ENCODE assay signal across 10 cellular contexts in genomic region chr19:50649433-50650391, GRCh38. TPM values are rescaled to one million over a fixed set of nuclear protein-coding genes. Genes with fewer than 3 reads are reported as not detected.
DNase-seq lines count a peak whose midpoint lies in the region; ATAC-seq and TF ChIP-seq lines count a peak whose summit lies in the region.
"Had no signal": no experiment of that assay in that cellular context is flagged by ENCODE, and none has a peak within 500 bp of the region (broad histone marks: within the 10 kb centered on the region; RNA-seq: fewer than 3 reads in every experiment).

Gene C19orf81 (plus strand): TSS chr19:50649445. CDS start chr19:50649445, 0 bp downstream.

- H3K36me3 Mint-ChIP-seq in nephron progenitor cell (ENCODE audit: low read depth), result no peaks in the 10 kb centered on the region
- H3K36me3 Mint-ChIP-seq in activated T-cell treated with anti-CD3 and anti-CD28 coated beads, Interleukin-2, amount 50 U/mL, for 24 hours (ENCODE audit: low read depth), result no peaks in the 10 kb centered on the region
- H3K36me3 Mint-ChIP-seq: activated CD4-positive, alpha-beta memory T cell treated with anti-CD3 and anti-CD28 coated beads for 36 hours had no signal

- no peak within 1 kb of the TSS for H3K27ac Mint-ChIP-seq in nephron progenitor cell
- H3K27ac Mint-ChIP-seq in activated T-cell treated with anti-CD3 and anti-CD28 coated beads, Interleukin-2, amount 50 U/mL, for 24 hours, result no peak within 1 kb of the TSS
- H3K27ac Mint-ChIP-seq: activated CD4-positive, alpha-beta memory T cell treated with anti-CD3 and anti-CD28 coated beads for 36 hours had no signal

- H3K4me3 Mint-ChIP-seq in nephron progenitor cell, result no peak within 1 kb of the TSS
- H3K4me3 Mint-ChIP-seq in activated T-cell treated with anti-CD3 and anti-CD28 coated beads, Interleukin-2, amount 50 U/mL, for 24 hours, result no peak within 1 kb of the TSS
- H3K4me3 Mint-ChIP-seq: activated CD4-positive, alpha-beta memory T cell treated with anti-CD3 and anti-CD28 coated beads for 36 hours had no signal

- TF ChIP-seq CTCF in nephron progenitor cell (IDR thresholded peaks at IDR 0.05), result no peak

- ATAC-seq in GM18867 (IDR thresholded peaks at IDR 0.05; ENCODE audit: unreplicated experiment), result no peak

- H3K4me3 ChIP-seq in Jurkat, Clone E6-1 (ENCODE audit: low read length), result no peak within 1 kb of the TSS; the same call in 1 of the 2 replicates

- H3K9me3 Mint-ChIP-seq in nephron progenitor cell, result peaks cover 4% of the 10 kb centered on the region
- no peaks in the 10 kb centered on the region for H3K9me3 Mint-ChIP-seq in activated T-cell treated with anti-CD3 and anti-CD28 coated beads, Interleukin-2, amount 50 U/mL, for 24 hours

- H3K4me1 Mint-ChIP-seq in nephron progenitor cell, result peaks cover 24% of the 10 kb centered on the region
- no peaks in the 10 kb centered on the region for H3K4me1 Mint-ChIP-seq in activated T-cell treated with anti-CD3 and anti-CD28 coated beads, Interleukin-2, amount 50 U/mL, for 24 hours (ENCODE audit: low read depth)

- H3K27me3 Mint-ChIP-seq in nephron progenitor cell (ENCODE audit: low read depth, poor library complexity), result peaks cover 35% of the 10 kb centered on the region
- H3K27me3 Mint-ChIP-seq in activated T-cell treated with anti-CD3 and anti-CD28 coated beads, Interleukin-2, amount 50 U/mL, for 24 hours, result peaks cover 52% of the 10 kb centered on the region

- DNase-seq in NCI-H2227 (lab: John Stamatoyannopoulos, UW; ENCODE audit: unreplicated experiment), result peak; percentile 70
- no peak for DNase-seq in NCI-H2227 treated with DMSO at 0.1 percent for 48 hours (lab: John Stamatoyannopoulos, UW)
- peak; percentile 44 for DNase-seq in Jurkat, Clone E6-1 (ENCODE audit: low read depth, low spot score)
- peak; percentile 36 for DNase-seq in UCSD-AML1 (lab: John Stamatoyannopoulos, UW; ENCODE audit: unreplicated experiment)
- peak; percentile 53 for DNase-seq in nephron progenitor cell
- DNase-seq in activated T-cell treated with anti-CD3 and anti-CD28 coated beads, Interleukin-2, amount 50 U/mL, for 24 hours, result no peak
- DNase-seq in NK-92 treated with Interleukin-12 subunit alpha and Interleukin-12 subunit beta, amount 100 ng/mL, for 24 hours (lab: John Stamatoyannopoulos, UW), result no peak
- DNase-seq: activated CD4-positive, alpha-beta memory T cell treated with anti-CD3 and anti-CD28 coated beads for 36 hours; MM.1S had no signal

RNA-seq across cellular contexts. Expression of gene C19orf81, which starts in this region (rescaled TPM):
- 11.6 TPM for polyA plus RNA-seq in Jurkat, Clone E6-1 (2012; ENCODE audit: insufficient read depth, insufficient read length)

Comparison
In these comparisons a context has a peak if more than half of its experiments do, and no peak if none do; other contexts are left out.
1. DNase-seq: peak in NCI-H2227 (single experiment), Jurkat, Clone E6-1 (single experiment), UCSD-AML1 (single experiment) and nephron progenitor cell (single experiment); none in NCI-H2227 treated with DMSO at 0.1 percent for 48 hours (single experiment), activated T-cell treated with anti-CD3 and anti-CD28 coated beads, Interleukin-2, amount 50 U/mL, for 24 hours (single experiment) and NK-92 treated with Interleukin-12 subunit alpha and Interleukin-12 subunit beta, amount 100 ng/mL, for 24 hours (single experiment).